Comparison of ENCODE assay signal across 24 cellular contexts in the genomic region with DNA sequence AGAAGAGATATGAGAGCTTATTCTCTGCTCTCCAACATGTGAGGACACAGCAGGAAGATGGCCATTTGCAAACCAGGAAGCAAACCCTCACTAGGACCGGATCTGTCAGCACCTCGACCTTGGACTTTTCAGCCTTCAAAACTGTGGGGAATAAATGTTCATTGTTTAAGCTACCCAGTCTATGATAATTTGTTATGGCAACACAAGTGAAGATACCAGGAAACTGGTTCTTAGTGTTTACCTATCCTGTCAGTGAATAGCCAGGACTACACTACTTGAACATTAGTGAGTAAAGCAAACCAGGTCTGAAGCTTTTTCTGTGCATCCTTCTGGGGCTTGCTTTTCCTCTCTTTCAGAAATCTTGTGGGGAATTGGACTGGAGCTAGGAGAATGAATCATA.
"Had no signal": no experiment of that assay in that cellular context is flagged by ENCODE, and none has a peak within 500 bp of the region (broad histone marks: within the 10 kb centered on the region; RNA-seq: fewer than 3 reads in every experiment).

No MANE protein-coding gene starts in this region.

- H3K36me3 ChIP-seq: ascending aorta had no signal

- H3K27ac ChIP-seq: ascending aorta, body of pancreas had no signal

- H3K4me1 ChIP-seq: ascending aorta, body of pancreas had no signal

- ATAC-seq: activated CD8-positive, alpha-beta memory T cell treated with anti-CD3 and anti-CD28 coated beads, Interleukin-2, amount 10 ng/mL, durations not matched to agents 7 days and 5 days; activated naive CD4-positive, alpha-beta T cell treated with anti-CD3 and anti-CD28 coated beads, Interleukin-2, amount 50 U/mL, for 72 hours; activated naive CD8-positive, alpha-beta T cell treated with anti-CD3 and anti-CD28 coated beads, Interleukin-2, amount 50 U/mL, for 24 hours; body of pancreas; T-helper 17 cell had no signal

- H3K27me3 ChIP-seq: ascending aorta, body of pancreas had no signal

- DNase-seq: activated B cell treated with CpG ODN at 0.5 μM for 24 hours; activated CD4-positive, alpha-beta T cell treated with anti-CD3 and anti-CD28 coated beads for 1 hour; activated CD4-positive, alpha-beta T cell treated with anti-CD3 and anti-CD28 coated beads, Interleukin-2, amount 10 ng/mL, durations not matched to agents 24 days and 14 days; activated CD4-positive, alpha-beta T cell treated with anti-CD3 and anti-CD28 coated beads, Interleukin-2, amount 50 U/mL, for 48 hours; activated CD8-positive, alpha-beta memory T cell treated with anti-CD3 and anti-CD28 coated beads, Interleukin-2, amount 10 ng/mL, durations not matched to agents 7 days and 5 days; activated effector memory CD4-positive, alpha-beta T cell treated with Interleukin-2 at 50 U/mL for 16 hours; activated naive CD4-positive, alpha-beta T cell; activated naive CD8-positive, alpha-beta T cell treated with anti-CD3 and anti-CD28 coated beads, Interleukin-2, amount 50 U/mL, for 24 hours; activated T-cell treated with anti-CD3 and anti-CD28 coated beads, Interleukin-2, amount 50 U/mL, for 24 hours; amniotic stem cell; body of pancreas; cerebellar nuclear complex; Kasumi-1; KBM-7; NCI-H146; NCI-H187 treated with DMSO at 0.1 percent for 48 hours; NCI-H446; NCI-H524; NCI-H82; SIG-M5; T-helper 17 cell; T-helper 9 cell had no signal

- H3K4me3 ChIP-seq: ascending aorta, body of pancreas had no signal
